8 cellular contexts compared by ENCODE assay signal in genomic region chr1:2290595-2291510, GRCh38.
A peak's percentile ranks its signal among the peaks of the same experiment; 100 is the strongest.
DNase-seq lines count a peak whose midpoint lies in the region; TF ChIP-seq lines count a peak whose summit lies in the region.

No MANE protein-coding gene starts in this region.

- no peak overlapping the region for H4K8ac ChIP-seq in trophoblast cell (ENCODE audit: low read depth, low read length)

- no peaks in the 10 kb centered on the region for H3K27me3 ChIP-seq in trophoblast cell (ENCODE audit: insufficient read depth, low read length)
- peaks cover 5% of the 10 kb centered on the region for H3K27me3 ChIP-seq in thymus (ENCODE audit: control insufficient read depth, insufficient read depth)

- no peak overlapping the region for H3K27ac ChIP-seq in trophoblast cell (ENCODE audit: low read depth, low read length)
- peak overlapping the region; percentile 84 for H3K27ac ChIP-seq in thymus (ENCODE audit: low read depth)

- no peak overlapping the region for H2AFZ ChIP-seq in trophoblast cell (ENCODE audit: insufficient read depth, low read length, poor library complexity)

- H2BK120ac ChIP-seq in trophoblast cell (ENCODE audit: insufficient read depth, low read length, poor library complexity), result no peak overlapping the region

- no peak overlapping the region for H3K9ac ChIP-seq in trophoblast cell (ENCODE audit: low read length)

- H4K12ac ChIP-seq in trophoblast cell (ENCODE audit: low read depth, low read length), result no peak overlapping the region

- H4K91ac ChIP-seq in trophoblast cell (ENCODE audit: low read depth, low read length), result no peak overlapping the region

- peak overlapping the region; percentile 29 for H3K4ac ChIP-seq in trophoblast cell (ENCODE audit: low read depth, low read length)

- H3K4me3 Mint-ChIP-seq in CD14-positive monocyte, result peak overlapping the region; percentile 72 to 87

- H3K36me3 ChIP-seq in trophoblast cell (ENCODE audit: control insufficient read depth in 1 of 2, insufficient read depth in 2 of 2, low read length in 2 of 2) (peaks cover 9 to 10% of the 10 kb centered on the region in 2 experiments), thymus (ENCODE audit: control insufficient read depth, insufficient read depth) (no peaks in the 10 kb centered on the region)

- H3K79me1 ChIP-seq in trophoblast cell (ENCODE audit: low read length), result no peaks in the 10 kb centered on the region

- H3K18ac ChIP-seq in trophoblast cell (ENCODE audit: low read length), result peak overlapping the region; percentile 1

- H3K27ac Mint-ChIP-seq in CD14-positive monocyte, result peak overlapping the region; percentile 82 to 92 (median 88)

- peak; percentile 94 for DNase-seq in CD14-positive monocyte (ENCODE audit: low spot score)
- DNase-seq in H4 (ENCODE audit: low spot score), result peak; percentile 99
- DNase-seq in SIG-M5 (lab: John Stamatoyannopoulos, UW), result peak; percentile 90
- peak; percentile 75 for DNase-seq in activated gamma-delta T cell treated with Interleukin-2 at 50 U/mL for 16 hours
- DNase-seq in foreskin fibroblast, result peak; percentile 98 to 99
- peak; percentile 48 to 53 for DNase-seq in trophoblast cell
- DNase-seq in NCI-H1092 (lab: John Stamatoyannopoulos, UW), result no peak

- H3K36me3 Mint-ChIP-seq in CD14-positive monocyte, result peaks cover 46 to 53% of the 10 kb centered on the region in 2 donors

- H2AK5ac ChIP-seq in trophoblast cell (ENCODE audit: low read length), result no peak overlapping the region

- peaks cover 0 to 7% (median 2%) of the 10 kb centered on the region in 7 donors for H3K9me3 Mint-ChIP-seq in CD14-positive monocyte

- intact Hi-C loops in CD14-positive monocyte (cut with micrococcal nuclease), result loop anchor here (1.0 to 5.0 kb wide), 3 partner anchors 9 to 34 kb away; no protein-coding TSS in a partner anchor

- no peak overlapping the region for H3K4me2 ChIP-seq in trophoblast cell (ENCODE audit: low read length)

- peaks cover 18% of the 10 kb centered on the region for H3K79me2 ChIP-seq in trophoblast cell (ENCODE audit: control insufficient read depth, insufficient read depth, low read length, poor library complexity)

- H3K23ac ChIP-seq in trophoblast cell (ENCODE audit: low read length), result no peak overlapping the region

- H3K9me3 ChIP-seq in trophoblast cell (ENCODE audit: insufficient read depth, low read depth, low read length), result peaks cover 8% of the 10 kb centered on the region
- H3K9me3 ChIP-seq in thymus (ENCODE audit: control insufficient read depth), result no peaks in the 10 kb centered on the region

- H3K4me1 ChIP-seq in trophoblast cell (ENCODE audit: control insufficient read depth in 1 of 2, insufficient read depth in 2 of 2, low read length in 2 of 2) (peaks cover 4 to 12% of the 10 kb centered on the region in 2 experiments), thymus (ENCODE audit: control insufficient read depth, insufficient read depth, low read length) (peaks cover 21% of the 10 kb centered on the region)

- H3K14ac ChIP-seq in trophoblast cell (ENCODE audit: low read length), result no peak overlapping the region

- peaks cover 55% of the 10 kb centered on the region for H3K4me1 Mint-ChIP-seq in CD14-positive monocyte

- H3K4me3 ChIP-seq in foreskin fibroblast (ENCODE audit: low read depth in 1 of 2, low read length in 2 of 2) (peak overlapping the region; percentile 28 to 29), trophoblast cell (ENCODE audit: low read depth, low read length) (no peak overlapping the region), thymus (ENCODE audit: low read length) (peak overlapping the region; percentile 34)

- no peak for TF ChIP-seq CTCF in CD14-positive monocyte (IDR thresholded peaks at IDR 0.05)
- TF ChIP-seq CTCF in foreskin fibroblast (IDR thresholded peaks at IDR 0.05; ENCODE audit: low read depth, low read length), result no peak

- WGBS in trophoblast cell (ENCODE audit: extremely low coverage, insufficient coverage, insufficient read length), result no CpG with 5 or more reads among the region's 41 CpGs
- WGBS in thymus, result 4% methylated on average over 41 of the region's 41 CpGs

- H2BK12ac ChIP-seq in trophoblast cell (ENCODE audit: low read length), result no peak overlapping the region

- peaks cover 63 to 82% (median 68%) of the 10 kb centered on the region in 3 donors for H3K27me3 Mint-ChIP-seq in CD14-positive monocyte (ENCODE audit: low read depth in 3 of 3)

- H2BK5ac ChIP-seq in trophoblast cell (ENCODE audit: low read depth, low read length, poor library complexity), result no peak overlapping the region
